Comparison of ENCODE assay signal across 8 cellular contexts in genomic region chr16:30095166-30096078, GRCh38. TPM values are rescaled to one million over a fixed set of nuclear protein-coding genes. Genes with fewer than 3 reads are reported as not detected.
A peak's percentile ranks its signal among the peaks of the same experiment; 100 is the strongest.
DNase-seq lines count a peak whose midpoint lies in the region; ATAC-seq and TF ChIP-seq lines count a peak whose summit lies in the region.

No MANE protein-coding gene starts in this region.

- H3K27me3 Mint-ChIP-seq in central memory CD8-positive, alpha-beta T cell, result no peaks in the 10 kb centered on the region

- H3K36me3 Mint-ChIP-seq in central memory CD8-positive, alpha-beta T cell (ENCODE audit: insufficient read depth), result peaks cover 26% of the 10 kb centered on the region

- intact Hi-C loops in mucosa of descending colon (cut with DNase I, micrococcal nuclease), result no loop called here

- no peak for ATAC-seq in central memory CD8-positive, alpha-beta T cell (replicated peaks; ENCODE audit: extremely low read depth, poor library complexity, severe bottlenecking)
- ATAC-seq in mucosa of descending colon (no peak), GM19463 (IDR thresholded peaks at IDR 0.05; ENCODE audit: unreplicated experiment) (no peak)

- peaks cover 28% of the 10 kb centered on the region for H3K4me1 ChIP-seq in mucosa of descending colon (ENCODE audit: low read depth)

- peaks cover 42% of the 10 kb centered on the region for H3K4me1 Mint-ChIP-seq in central memory CD8-positive, alpha-beta T cell

- peak overlapping the region; percentile 95 for H3K27ac Mint-ChIP-seq in central memory CD8-positive, alpha-beta T cell (ENCODE audit: low read depth)

- H3K9me3 Mint-ChIP-seq in central memory CD8-positive, alpha-beta T cell, result peaks cover 6% of the 10 kb centered on the region

- H3K27ac ChIP-seq in 22Rv1, result peak overlapping the region; percentile 75

- peak overlapping the region; percentile 88 for H3K4me3 Mint-ChIP-seq in central memory CD8-positive, alpha-beta T cell

- no peak for DNase-seq in HFF-Myc (ENCODE audit: extremely low read depth, low read depth)
- DNase-seq in central memory CD8-positive, alpha-beta T cell (ENCODE audit: low spot score in 2 of 2), result no peak
- DNase-seq in mucosa of descending colon, result peak in 2 of 3 donors; percentile 64 to 70
- DNase-seq in GM19240 (ENCODE audit: insufficient read length, low spot score), result no peak
- DNase-seq in GM19238 (ENCODE audit: insufficient read length, low spot score), result no peak
- no peak for DNase-seq in HT-29 (ENCODE audit: low spot score)

- H3K36me3 ChIP-seq in mucosa of descending colon (ENCODE audit: low read depth), result no peaks in the 10 kb centered on the region

- H3K4me3 ChIP-seq in HFF-Myc (replicated peaks; ENCODE audit: low read depth, low read length), result peak overlapping the region; percentile 46
- H3K4me3 ChIP-seq in mucosa of descending colon, result peak overlapping the region; percentile 57

- H3K9me3 ChIP-seq in mucosa of descending colon, result peaks cover 5% of the 10 kb centered on the region

- TF ChIP-seq CTCF in 22Rv1 (IDR thresholded peaks at IDR 0.05), result no peak
- no peak for TF ChIP-seq CTCF in HFF-Myc (IDR thresholded peaks at IDR 0.05; ENCODE audit: low read depth, low read length, missing control alignments)
- TF ChIP-seq CTCF in mucosa of descending colon (IDR thresholded peaks at IDR 0.05), result no peak

RNA-seq across cellular contexts. Expression of gene YPEL3, which starts 0.6 kb away (rescaled TPM):
- total RNA-seq in mucosa of descending colon, result 10 to 100 TPM; 30.5 to 78.4 (median 69.3) TPM
- total RNA-seq in HT-29 (2014; rRNA removed; shearing (Covaris generic)), result 14.3 and 16.2 TPM in 2 replicates

RNA-seq across cellular contexts. Expression of gene TBX6, which starts 3.7 kb away (rescaled TPM):
- 1 to 10 TPM in 1 of 3 donors, under 1 TPM in 2; 0.63 to 1.9 (median 0.90) TPM for total RNA-seq in mucosa of descending colon
- 2.5 and 3.5 TPM in 2 replicates for total RNA-seq in HT-29 (2014; rRNA removed; shearing (Covaris generic))

RNA-seq across cellular contexts. Expression of gene GDPD3, which starts 17.9 kb away (rescaled TPM):
- total RNA-seq in mucosa of descending colon, result 10 to 100 TPM; 29.6 to 75.3 (median 51.7) TPM
- 1.2 and 1.5 TPM in 2 replicates for total RNA-seq in HT-29 (2014; rRNA removed; shearing (Covaris generic))

RNA-seq across cellular contexts. Expression of gene PPP4C, which starts 19.6 kb away (rescaled TPM):
- 100 to 1,000 TPM in 2 of 3 donors, 10 to 100 TPM in 1; 71.7 to 109 (median 102) TPM for total RNA-seq in mucosa of descending colon
- 215 and 226 TPM in 2 replicates for total RNA-seq in HT-29 (2014; rRNA removed; shearing (Covaris generic))

RNA-seq across cellular contexts. Expression of gene MAPK3, which starts 27.6 kb away (rescaled TPM):
- total RNA-seq in mucosa of descending colon, result 100 to 1,000 TPM; 200 to 378 (median 285) TPM
- 34.5 and 39.2 TPM in 2 replicates for total RNA-seq in HT-29 (2014; rRNA removed; shearing (Covaris generic))

Comparison
In these comparisons a context has a peak if more than half of its experiments do, and no peak if none do; other contexts are left out.
1. DNase-seq: peak in mucosa of descending colon (2 of 3); none in HFF-Myc (single experiment), central memory CD8-positive, alpha-beta T cell (0 of 2), GM19240 (single experiment), GM19238 (single experiment) and HT-29 (single experiment).
2. RNA of gene GDPD3, which starts 17.9 kb away (total RNA-seq): 29.6 to 75.3 TPM in mucosa of descending colon; 1.2 to 1.5 TPM in HT-29; every median in the first group is over 10 times any median in the second.